7 cellular contexts compared by ENCODE assay signal in the genomic region with DNA sequence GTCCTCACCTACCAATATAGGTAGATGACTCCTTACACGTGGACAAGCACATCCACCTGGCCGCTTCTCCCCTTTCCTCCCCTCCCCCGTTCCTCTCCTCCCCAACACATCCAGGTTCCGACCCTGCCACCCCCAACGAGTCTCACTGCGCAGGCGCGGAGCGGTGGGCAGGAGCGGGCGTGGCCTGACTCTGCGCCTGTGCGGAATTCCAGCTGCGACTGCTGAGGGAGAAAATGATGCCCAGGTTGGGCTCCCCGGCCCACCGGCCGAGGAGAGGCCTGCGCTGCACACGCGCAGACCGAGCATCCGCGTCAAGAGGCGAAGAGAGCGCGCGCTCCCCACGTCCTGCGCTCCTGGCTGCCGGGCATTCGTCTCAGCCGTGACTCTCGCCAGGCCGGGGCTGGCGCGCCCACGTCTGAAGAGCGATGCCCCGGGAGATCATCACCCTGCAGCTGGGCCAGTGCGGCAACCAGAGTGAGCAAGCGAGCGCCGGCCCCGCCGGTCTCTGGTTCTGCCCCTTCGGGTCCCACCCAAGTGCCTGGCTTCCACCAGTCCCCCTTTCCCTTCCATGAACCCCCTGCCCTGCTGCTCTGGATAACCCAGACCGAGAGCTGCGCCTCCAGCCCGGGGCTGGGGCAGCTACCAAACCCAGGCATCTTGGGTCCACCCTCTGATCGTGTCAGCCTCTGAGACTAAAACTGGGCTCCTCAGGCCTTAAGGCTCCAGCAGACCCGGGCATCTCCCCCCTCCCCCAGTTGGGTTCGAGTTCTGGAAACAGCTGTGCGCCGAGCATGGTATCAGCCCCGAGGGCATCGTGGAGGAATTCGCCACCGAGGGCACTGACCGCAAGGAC. TPM values are rescaled to one million over a fixed set of nuclear protein-coding genes. Genes with fewer than 3 reads are reported as not detected.
DNase-seq lines count a peak whose midpoint lies in the region; TF ChIP-seq lines count a peak whose summit lies in the region.

Gene TUBG2 (plus strand): TSS at position 206 of the 853 bp plus-strand sequence. CDS start 220 bp downstream, at position 426.

- H4K20me1 ChIP-seq in neural cell (ENCODE audit: insufficient read depth): no peaks in the 10 kb centered on the region

- H3K9me2 ChIP-seq in neural cell (ENCODE audit: insufficient read depth, low read length): no peaks in the 10 kb centered on the region

- no peaks in the 10 kb centered on the region for H3K9me3 ChIP-seq in neural cell (ENCODE audit: low read length)

- H3F3A ChIP-seq in neural cell (ENCODE audit: insufficient read depth, low read length, poor library complexity, severe bottlenecking): no peaks in the 10 kb centered on the region

- TF ChIP-seq POLR2A in GM15510 (IDR thresholded peaks at IDR 0.05; ENCODE audit: borderline replicate concordance, extremely low read depth, insufficient read length): peak; percentile 72
- peak; percentile 86 for TF ChIP-seq POLR2A in Raji (IDR thresholded peaks at IDR 0.05; ENCODE audit: insufficient read depth, low read depth, low read length)

- peak within 1 kb of the TSS; percentile 64 to 76 for H3K4me3 ChIP-seq in foreskin fibroblast (ENCODE audit: low read depth in 1 of 2, low read length in 2 of 2)
- peak within 1 kb of the TSS; percentile 93 for H3K4me3 ChIP-seq in neural cell (ENCODE audit: low read length)

- H3K27ac ChIP-seq in neural cell (ENCODE audit: low read length): peak within 1 kb of the TSS; percentile 68

- DNase-seq in LHCN-M2 (ENCODE audit: low read depth) (peak; percentile 89), foreskin fibroblast (peak; percentile 89 to 96), stromal cell of bone marrow (ENCODE audit: low read depth) (peak; percentile 75)
- peak; percentile 23 to 56 (median 36) for DNase-seq in activated naive CD4-positive, alpha-beta T cell (lab: John Stamatoyannopoulos, UW)

- peak within 1 kb of the TSS; percentile 60 for H3K4me2 ChIP-seq in neural cell (ENCODE audit: low read length)

- no peaks in the 10 kb centered on the region for H3K27me3 ChIP-seq in neural cell (ENCODE audit: insufficient read depth, low read depth, low read length)

- TF ChIP-seq RAD21 in neural cell (conservative IDR thresholded peaks at IDR 0.05): no peak

- TF ChIP-seq CTCF in foreskin fibroblast (IDR thresholded peaks at IDR 0.05; ENCODE audit: low read depth, low read length) (no peak), neural cell (IDR thresholded peaks at IDR 0.05; ENCODE audit: poor library complexity, severe bottlenecking) (no peak)

- no peak for TF ChIP-seq EP300 in neural cell (conservative IDR thresholded peaks at IDR 0.05; ENCODE audit: poor library complexity, severe bottlenecking)

- H2AFZ ChIP-seq in neural cell (ENCODE audit: low read depth, low read length): peak within 1 kb of the TSS; percentile 65

- peak within 1 kb of the TSS; percentile 86 for H3K9ac ChIP-seq in neural cell (ENCODE audit: low read length)

- H3K36me3 ChIP-seq in neural cell (ENCODE audit: insufficient read depth, low read length): no peaks in the 10 kb centered on the region

- H3K79me2 ChIP-seq in neural cell (replicated peaks; ENCODE audit: insufficient read depth, low read length): no peaks in the 10 kb centered on the region

TF ChIP-seq in neural cell, 6 proteins besides CTCF, POLR2A, EP300 and RAD21:
- TF ChIP-seq REST (IDR thresholded peaks at IDR 0.05; ENCODE audit: borderline replicate concordance) (peak; percentile 88), TAF1 (IDR thresholded peaks at IDR 0.05; ENCODE audit: low read depth) (peak; percentile 84), MXI1 (conservative IDR thresholded peaks at IDR 0.05; ENCODE audit: poor library complexity, severe bottlenecking) (peak; percentile 71), POLR2AphosphoS5 (IDR thresholded peaks at IDR 0.05) (peak; percentile 88), SMC3 (conservative IDR thresholded peaks at IDR 0.05; ENCODE audit: poor library complexity) (peak; percentile 39), EZH2 (IDR thresholded peaks at IDR 0.05; ENCODE audit: borderline replicate concordance, insufficient read depth, low read length, poor library complexity, severe bottlenecking) (no peak)

RNA-seq across cellular contexts. Expression of gene TUBG2, which starts in this region (rescaled TPM):
- total RNA-seq in LHCN-M2 (2014; rRNA removed): 30.7 and 35.4 TPM in 2 replicates
- polyA plus RNA-seq in LHCN-M2 (2012): 30.3 TPM
- polyA plus RNA-seq in neural cell: 24.9 and 28.9 TPM in 2 replicates
- polyA minus RNA-seq in neural cell: 14.6 and 16.1 TPM in 2 replicates

Comparison
In these comparisons a context has a peak if more than half of its experiments do, and no peak if none do; other contexts are left out.
1. Peak in every context shown above with its lines: DNase-seq, H3K4me3 ChIP-seq and H3K27ac ChIP-seq.
2. DNase-seq: peak in every context shown above with its lines; median percentile 92 in foreskin fibroblast; 89 in LHCN-M2; 75 in stromal cell of bone marrow; 36 in activated naive CD4-positive, alpha-beta T cell.